In genomic region chr4:159097785-159098184, GRCh38 we compare ENCODE assay signal across 22 cellular contexts. TPM values are rescaled to one million over a fixed set of nuclear protein-coding genes. Genes with fewer than 3 reads are reported as not detected.
DNase-seq lines count a peak whose midpoint lies in the region; ATAC-seq and TF ChIP-seq lines count a peak whose summit lies in the region.
"Had no signal": no experiment of that assay in that cellular context is flagged by ENCODE, and none has a peak within 500 bp of the region (broad histone marks: within the 10 kb centered on the region; RNA-seq: fewer than 3 reads in every experiment).

No MANE protein-coding gene starts in this region.

- no peaks in the 10 kb centered on the region for H3K9me3 ChIP-seq in PC-9 (ENCODE audit: insufficient read depth, low read depth)
- H3K9me3 ChIP-seq: gastrocnemius medialis had no signal

- CTCF ChIA-PET in PC-9 (lab: Charles Lee): no interaction called here

- no peaks in the 10 kb centered on the region for H3K79me2 ChIP-seq in PC-9 (ENCODE audit: low read depth)

- H3K4me3 ChIP-seq in PC-9: no peak overlapping the region
- H3K4me3 ChIP-seq: cardiac muscle cell, gastrocnemius medialis had no signal

- peaks cover 31% of the 10 kb centered on the region for H3K4me1 ChIP-seq in PC-9 (replicated peaks; ENCODE audit: insufficient read depth)

- TF ChIP-seq CTCF in PC-9 (conservative IDR thresholded peaks at IDR 0.05) (no peak), progenitor cell of endocrine pancreas (IDR thresholded peaks at IDR 0.05; ENCODE audit: unreplicated experiment) (no peak)

- H3K27ac ChIP-seq in PC-9: peak overlapping the region; percentile 49
- H3K27ac ChIP-seq: 22Rv1, cardiac muscle cell had no signal

- no peaks in the 10 kb centered on the region for H3K9me3 Mint-ChIP-seq in progenitor cell of endocrine pancreas (ENCODE audit: low read depth)
- H3K9me3 Mint-ChIP-seq: activated T-cell treated with anti-CD3 and anti-CD28 coated beads, Interleukin-2, amount 50 U/mL, for 24 hours had no signal

- no peaks in the 10 kb centered on the region for H3K36me3 ChIP-seq in PC-9 (ENCODE audit: low read depth)
- H3K36me3 ChIP-seq: cardiac muscle cell, gastrocnemius medialis had no signal

- H4K20me1 ChIP-seq in PC-9 (ENCODE audit: insufficient read depth): no peaks in the 10 kb centered on the region

- POLR2A ChIA-PET in PC-9 (lab: Charles Lee; ENCODE audit: unreplicated experiment): no interaction called here

- H3K9me2 ChIP-seq in PC-9 (ENCODE audit: insufficient read depth): no peaks in the 10 kb centered on the region

- no peaks in the 10 kb centered on the region for H3K27me3 ChIP-seq in PC-9 (ENCODE audit: insufficient read depth, low read depth)
- H3K27me3 ChIP-seq: cardiac muscle cell, gastrocnemius medialis had no signal

- H3K4me3 Mint-ChIP-seq in progenitor cell of endocrine pancreas (ENCODE audit: low read depth): no peak overlapping the region
- H3K4me3 Mint-ChIP-seq: activated CD8-positive, alpha-beta T cell treated with anti-CD3 and anti-CD28 coated beads, Interleukin-2, amount 10 ng/mL, durations not matched to agents 7 days and 5 days; activated T-cell treated with anti-CD3 and anti-CD28 coated beads, Interleukin-2, amount 50 U/mL, for 24 hours had no signal

- DNase-seq in DMS53 (lab: John Stamatoyannopoulos, UW) (peak; percentile 2), DMS53 treated with DMSO at 0.1 percent for 48 hours (lab: John Stamatoyannopoulos, UW; ENCODE audit: unreplicated experiment) (no peak), PC-9 (peak in 1 of 2 experiments; percentile 71), kidney tubule cell (ENCODE audit: low spot score) (peak; percentile 45), progenitor cell of endocrine pancreas (ENCODE audit: low spot score, unreplicated experiment) (no peak), islet precursor cell (no peak), NCI-H1930 (lab: John Stamatoyannopoulos, UW) (no peak)
- DNase-seq: activated CD8-positive, alpha-beta T cell treated with anti-CD3 and anti-CD28 coated beads, Interleukin-2, amount 10 ng/mL, durations not matched to agents 7 days and 5 days; activated naive CD4-positive, alpha-beta T cell treated with Interleukin-2 at 50 U/mL for 16 hours; activated T-cell treated with anti-CD3 and anti-CD28 coated beads, Interleukin-2, amount 50 U/mL, for 24 hours; AML-193; amniotic stem cell; DND-41; gastrocnemius medialis; kidney glomerular epithelial cell; NCI-H2171; NCI-H82; stimulated activated CD4-positive, alpha-beta T cell treated with anti-CD3 and anti-CD28 coated beads, Interleukin-12 subunit alpha, Interleukin-12 subunit beta, amount 100 ng/mL, for 4 hours had no signal

- peaks cover 23% of the 10 kb centered on the region for H3K4me1 Mint-ChIP-seq in progenitor cell of endocrine pancreas (ENCODE audit: low read depth)

- peak overlapping the region; percentile 21; the same call in 1 of the 2 replicates for H3K4me2 ChIP-seq in PC-9

- peaks cover 13% of the 10 kb centered on the region for H3K27me3 Mint-ChIP-seq in progenitor cell of endocrine pancreas

- intact Hi-C loops in PC-9 (cut with micrococcal nuclease; ENCODE audit: unreplicated experiment): no loop called here

- BruUV-seq in PC-9 (replicated peaks; lab: Mats Ljungman, UMichigan): no TSS peak

- no peaks in the 10 kb centered on the region for H3F3A ChIP-seq in PC-9 (ENCODE audit: insufficient read depth, low read depth)

- H2AFZ ChIP-seq in PC-9: no peak overlapping the region

- no peak for ATAC-seq in HG02938 (IDR thresholded peaks at IDR 0.05; ENCODE audit: unreplicated experiment)
- ATAC-seq: activated CD8-positive, alpha-beta T cell treated with anti-CD3 and anti-CD28 coated beads, Interleukin-2, amount 10 ng/mL, durations not matched to agents 7 days and 5 days; gastrocnemius medialis; Panc1 had no signal

- H3K27ac Mint-ChIP-seq in progenitor cell of endocrine pancreas: peak overlapping the region; percentile 30
- H3K27ac Mint-ChIP-seq: activated CD8-positive, alpha-beta T cell treated with anti-CD3 and anti-CD28 coated beads, Interleukin-2, amount 10 ng/mL, durations not matched to agents 7 days and 5 days; activated T-cell treated with anti-CD3 and anti-CD28 coated beads, Interleukin-2, amount 50 U/mL, for 24 hours had no signal

- H3K36me3 Mint-ChIP-seq in progenitor cell of endocrine pancreas (ENCODE audit: insufficient read depth): no peaks in the 10 kb centered on the region

RNA-seq across cellular contexts. Expression of gene RAPGEF2, which starts 5.1 kb away (rescaled TPM):
- total RNA-seq in PC-9 (2021): 26.2 and 29.8 TPM in 2 replicates
- total RNA-seq in progenitor cell of endocrine pancreas: 68.9 and 70.3 TPM in 2 replicates

Comparison
In these comparisons a context has a peak if more than half of its experiments do, and no peak if none do; other contexts are left out.
1. DNase-seq: peak in DMS53 (single experiment) and kidney tubule cell (single experiment); none in DMS53 treated with DMSO at 0.1 percent for 48 hours (single experiment), progenitor cell of endocrine pancreas (single experiment), islet precursor cell (single experiment) and NCI-H1930 (0 of 2).